ENCODE assay signal across 10 cellular contexts in the genomic region with DNA sequence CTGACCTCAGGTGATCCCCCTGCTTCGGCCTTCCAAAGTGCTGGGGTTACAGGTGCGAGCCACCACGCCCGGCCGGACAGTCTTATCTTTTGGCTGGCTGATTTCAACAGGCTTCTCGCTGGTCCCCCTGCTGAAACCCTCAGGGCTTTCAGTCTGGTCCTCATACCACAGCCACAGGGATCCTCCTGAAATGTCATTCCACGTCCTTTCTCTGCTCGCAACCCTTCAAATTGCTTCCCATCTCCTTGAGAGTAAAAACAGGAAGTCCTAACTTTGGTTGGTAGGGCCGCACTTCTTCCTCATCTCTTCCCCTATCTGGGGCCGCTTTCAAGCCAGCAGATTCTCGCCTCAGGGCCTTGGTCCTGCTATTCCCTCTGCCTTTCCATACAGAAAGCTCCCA. TPM values are rescaled to one million over a fixed set of nuclear protein-coding genes. Genes with fewer than 3 reads are reported as not detected.
A peak's percentile ranks its signal among the peaks of the same experiment; 100 is the strongest.
DNase-seq lines count a peak whose midpoint lies in the region; ATAC-seq and TF ChIP-seq lines count a peak whose summit lies in the region.
"Had no signal": no experiment of that assay in that cellular context is flagged by ENCODE, and none has a peak within 500 bp of the region (broad histone marks: within the 10 kb centered on the region; RNA-seq: fewer than 3 reads in every experiment).

No MANE protein-coding gene starts in this region.

- H3K27ac Mint-ChIP-seq in activated naive CD8-positive, alpha-beta T cell = no peak overlapping the region
- H3K27ac Mint-ChIP-seq in activated naive CD8-positive, alpha-beta T cell treated with anti-CD3 and anti-CD28 coated beads for 36 hours = no peak overlapping the region
- H3K27ac Mint-ChIP-seq in T-cell = no peak overlapping the region

- peaks cover 5% of the 10 kb centered on the region for H3K36me3 Mint-ChIP-seq in activated naive CD8-positive, alpha-beta T cell
- H3K36me3 Mint-ChIP-seq in activated naive CD8-positive, alpha-beta T cell treated with anti-CD3 and anti-CD28 coated beads for 36 hours = peaks cover 18% of the 10 kb centered on the region
- H3K36me3 Mint-ChIP-seq in T-cell = peaks cover 8% of the 10 kb centered on the region

- in situ Hi-C loops in G401 (cut with HindIII; ENCODE audit: low sequenced_read_pairs) = no loop called here

- no peak for TF ChIP-seq CTCF in foreskin keratinocyte (conservative IDR thresholded peaks at IDR 0.05)

- H3K4me1 ChIP-seq in foreskin keratinocyte = peaks cover 8% of the 10 kb centered on the region

- no peaks in the 10 kb centered on the region for H3K27me3 Mint-ChIP-seq in activated naive CD8-positive, alpha-beta T cell
- H3K27me3 Mint-ChIP-seq in activated naive CD8-positive, alpha-beta T cell treated with anti-CD3 and anti-CD28 coated beads for 36 hours = no peaks in the 10 kb centered on the region
- no peaks in the 10 kb centered on the region for H3K27me3 Mint-ChIP-seq in T-cell

- DNase-seq in activated naive CD8-positive, alpha-beta T cell treated with anti-CD3 and anti-CD28 coated beads for 36 hours = no peak
- DNase-seq in T-cell (no peak), medulla oblongata (ENCODE audit: extremely low spot score) (peak; percentile 55), G401 (ENCODE audit: low spot score) (no peak), foreskin keratinocyte (no peak), NCI-H2227 treated with DMSO at 0.1 percent for 48 hours (lab: John Stamatoyannopoulos, UW) (no peak)
- DNase-seq: NCI-H1092 treated with DMSO at 0.1 percent for 48 hours, NCI-H69 had no signal

- POLR2A ChIA-PET in T-cell (lab: Charles Lee) = no interaction called here

- no peak for ATAC-seq in T-cell (replicated peaks in 1 of 4)
- no peak for ATAC-seq in foreskin keratinocyte
- no peak for ATAC-seq in HG03442 (IDR thresholded peaks at IDR 0.05; ENCODE audit: unreplicated experiment)

- H3K4me3 Mint-ChIP-seq in activated naive CD8-positive, alpha-beta T cell = peak overlapping the region; percentile 40
- no peak overlapping the region for H3K4me3 Mint-ChIP-seq in activated naive CD8-positive, alpha-beta T cell treated with anti-CD3 and anti-CD28 coated beads for 36 hours
- H3K4me3 Mint-ChIP-seq in T-cell = peak overlapping the region in 2 of 3 donors; percentile 82 to 91

- H3K27me3 ChIP-seq in foreskin keratinocyte = no peaks in the 10 kb centered on the region

- peaks cover 40% of the 10 kb centered on the region for H3K4me1 Mint-ChIP-seq in activated naive CD8-positive, alpha-beta T cell (ENCODE audit: low read depth)
- peaks cover 36% of the 10 kb centered on the region for H3K4me1 Mint-ChIP-seq in activated naive CD8-positive, alpha-beta T cell treated with anti-CD3 and anti-CD28 coated beads for 36 hours
- H3K4me1 Mint-ChIP-seq in T-cell = peaks cover 31 to 45% (median 41%) of the 10 kb centered on the region in 3 donors

- no peaks in the 10 kb centered on the region for H3K9me3 Mint-ChIP-seq in activated naive CD8-positive, alpha-beta T cell (ENCODE audit: low read depth)
- no peaks in the 10 kb centered on the region for H3K9me3 Mint-ChIP-seq in activated naive CD8-positive, alpha-beta T cell treated with anti-CD3 and anti-CD28 coated beads for 36 hours
- no peaks in the 10 kb centered on the region for H3K9me3 Mint-ChIP-seq in T-cell

- H3K27ac ChIP-seq in foreskin keratinocyte = no peak overlapping the region

- CTCF ChIA-PET in T-cell (lab: Charles Lee) = interaction anchor here in 1 of 2 donors (0.6 to 1.5 kb wide), 3 partner anchors 9 to 87 kb away, joined by 3 to 4 read pairs (median 4); no protein-coding TSS in a partner anchor

RNA-seq across cellular contexts. Expression of a gene that starts 1.4 kb away (rescaled TPM):
- 100 to 1,000 TPM; 119 to 122 TPM for total RNA-seq in activated naive CD8-positive, alpha-beta T cell treated with anti-CD3 and anti-CD28 coated beads for 36 hours
- 100 to 1,000 TPM in 1 of 5 donors, 10 to 100 TPM in 4; 91.7 to 102 (median 96.7) TPM for total RNA-seq in T-cell
- total RNA-seq in G401 (2014; rRNA removed; shearing (Covaris generic)) = 27.7 and 28.1 TPM in 2 replicates
- total RNA-seq in foreskin keratinocyte = 179 and 191 TPM in 2 replicates
- 67.8 and 73.5 TPM in 2 replicates for polyA plus RNA-seq in foreskin keratinocyte
